In the genomic region with DNA sequence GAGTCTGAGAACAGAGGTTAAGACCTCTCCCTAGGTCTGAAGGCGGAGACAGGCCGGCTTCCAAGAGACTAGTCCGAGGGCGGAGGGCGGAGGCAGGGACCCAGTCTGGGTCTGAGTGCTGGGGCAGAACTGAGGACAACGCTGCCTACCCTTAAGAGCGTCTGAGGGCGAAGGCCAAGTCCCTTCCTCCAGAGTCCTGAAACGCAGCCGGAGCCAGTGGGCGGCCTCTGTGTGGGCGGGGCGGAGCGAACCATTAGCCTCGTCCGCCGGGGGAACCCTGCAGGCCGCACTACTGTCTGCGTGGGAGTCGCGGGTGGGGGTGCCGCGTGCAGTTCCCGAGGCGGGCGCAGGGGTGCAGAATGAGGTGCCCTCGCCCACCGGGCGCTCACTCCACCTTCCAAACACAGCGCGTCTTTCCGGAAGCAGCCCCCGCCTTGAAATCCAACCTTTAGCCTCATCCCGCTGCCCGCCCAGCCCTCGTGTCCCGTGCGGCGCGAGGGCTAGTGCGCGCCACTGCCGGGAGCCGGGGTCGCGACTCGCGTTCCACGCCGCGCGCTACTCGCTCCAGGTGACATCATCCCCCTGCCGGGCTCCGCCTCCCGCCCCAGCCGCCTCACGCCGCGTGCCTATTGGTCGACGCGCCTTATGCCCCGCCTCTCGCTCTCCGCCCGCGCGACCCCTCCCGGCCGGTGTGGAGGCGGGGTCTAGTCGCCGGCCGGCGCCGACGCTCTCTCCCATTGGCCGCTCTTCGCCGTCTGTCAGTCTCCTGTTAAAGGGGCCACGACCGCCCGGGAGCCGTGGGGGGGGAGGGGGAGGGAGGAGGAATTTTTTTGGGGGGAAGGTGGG, we compare ENCODE assay signal across 1 cellular context.
TF ChIP-seq lines count a peak whose summit lies in the region.

A gene with protein sequence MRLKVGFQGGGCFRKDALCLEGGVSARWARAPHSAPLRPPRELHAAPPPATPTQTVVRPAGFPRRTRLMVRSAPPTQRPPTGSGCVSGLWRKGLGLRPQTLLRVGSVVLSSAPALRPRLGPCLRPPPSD (minus strand): TSS at position 579 of the 846 bp plus-strand sequence. CDS start 121 bp downstream, at position 458.

TF ChIP-seq in K562, 482 proteins besides CTCF, POLR2A, EP300 and RAD21 (continued from another document):
- TF ChIP-seq STAT5A (IDR thresholded peaks at IDR 0.05; ENCODE audit: borderline replicate concordance, low read length): no peak
- TF ChIP-seq SIX5 (IDR thresholded peaks at IDR 0.05; ENCODE audit: borderline replicate concordance in 1 of 2, insufficient read depth in 1 of 2, low read depth in 1 of 2, low read length in 2 of 2): 0 out of 4 replicates have a peak, but pooled peaks of 1 of the 2 experiments have one; percentile 30
- TF ChIP-seq ZNF282 (CRISPR knock-in tag; IDR thresholded peaks at IDR 0.05): peak; percentile 90; the same call in 1 of the 2 replicates
- peak; percentile 94 for TF ChIP-seq CXXC5 (CRISPR knock-in tag; IDR thresholded peaks at IDR 0.05)
- peak; percentile 63; the same call in 1 of the 2 replicates for TF ChIP-seq ZNF583 (CRISPR knock-in tag; IDR thresholded peaks at IDR 0.05)
- no peak for TF ChIP-seq MCM2 (IDR thresholded peaks at IDR 0.05; ENCODE audit: low read depth)
- TF ChIP-seq, protein P1, sequence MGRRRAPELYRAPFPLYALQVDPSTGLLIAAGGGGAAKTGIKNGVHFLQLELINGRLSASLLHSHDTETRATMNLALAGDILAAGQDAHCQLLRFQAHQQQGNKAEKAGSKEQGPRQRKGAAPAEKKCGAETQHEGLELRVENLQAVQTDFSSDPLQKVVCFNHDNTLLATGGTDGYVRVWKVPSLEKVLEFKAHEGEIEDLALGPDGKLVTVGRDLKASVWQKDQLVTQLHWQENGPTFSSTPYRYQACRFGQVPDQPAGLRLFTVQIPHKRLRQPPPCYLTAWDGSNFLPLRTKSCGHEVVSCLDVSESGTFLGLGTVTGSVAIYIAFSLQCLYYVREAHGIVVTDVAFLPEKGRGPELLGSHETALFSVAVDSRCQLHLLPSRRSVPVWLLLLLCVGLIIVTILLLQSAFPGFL (CRISPR knock-in tag; IDR thresholded peaks at IDR 0.05): peak; percentile 94; the same call in 1 of the 2 replicates
- no peak for TF ChIP-seq ZNF311 (CRISPR knock-in tag; IDR thresholded peaks at IDR 0.05)
- TF ChIP-seq ETV5 (CRISPR knock-in tag; IDR thresholded peaks at IDR 0.05; ENCODE audit: low read depth): peak; percentile 88
- TF ChIP-seq, protein P2, sequence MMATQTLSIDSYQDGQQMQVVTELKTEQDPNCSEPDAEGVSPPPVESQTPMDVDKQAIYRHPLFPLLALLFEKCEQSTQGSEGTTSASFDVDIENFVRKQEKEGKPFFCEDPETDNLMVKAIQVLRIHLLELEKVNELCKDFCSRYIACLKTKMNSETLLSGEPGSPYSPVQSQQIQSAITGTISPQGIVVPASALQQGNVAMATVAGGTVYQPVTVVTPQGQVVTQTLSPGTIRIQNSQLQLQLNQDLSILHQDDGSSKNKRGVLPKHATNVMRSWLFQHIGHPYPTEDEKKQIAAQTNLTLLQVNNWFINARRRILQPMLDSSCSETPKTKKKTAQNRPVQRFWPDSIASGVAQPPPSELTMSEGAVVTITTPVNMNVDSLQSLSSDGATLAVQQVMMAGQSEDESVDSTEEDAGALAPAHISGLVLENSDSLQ (IDR thresholded peaks at IDR 0.05): peak; percentile 98
- no peak for TF ChIP-seq IRF2 (CRISPR knock-in tag; IDR thresholded peaks at IDR 0.05)
- TF ChIP-seq TAL1 (IDR thresholded peaks at IDR 0.05): no peak
